10 cellular contexts compared by ENCODE assay signal in genomic region chr6:89034586-89035251, GRCh38. TPM values are rescaled to one million over a fixed set of nuclear protein-coding genes. Genes with fewer than 3 reads are reported as not detected.
DNase-seq lines count a peak whose midpoint lies in the region; TF ChIP-seq lines count a peak whose summit lies in the region.
"Had no signal": no experiment of that assay in that cellular context is flagged by ENCODE, and none has a peak within 500 bp of the region (broad histone marks: within the 10 kb centered on the region; RNA-seq: fewer than 3 reads in every experiment).

No MANE protein-coding gene starts in this region.

- peaks cover 7% of the 10 kb centered on the region for H3K36me3 Mint-ChIP-seq in mesothelial cell of epicardium

- TF ChIP-seq CTCF in cardiac fibroblast (IDR thresholded peaks at IDR 0.05; ENCODE audit: low read depth, low read length) (no peak), mesothelial cell of epicardium (IDR thresholded peaks at IDR 0.05; ENCODE audit: unreplicated experiment) (no peak), vagina (IDR thresholded peaks at IDR 0.05) (no peak)

- H3K27ac ChIP-seq in vagina, result peak overlapping the region; percentile 91
- H3K27ac ChIP-seq: 22Rv1 had no signal

- no peaks in the 10 kb centered on the region for H3K36me3 ChIP-seq in vagina

- intact Hi-C loops in vagina (cut with DNase I), result loop anchor here (2.0 to 5.0 kb wide), 2 partner anchors 14 to 48 kb away; partner anchors contain the start of gene PNRC1

- H3K4me3 ChIP-seq in cardiac fibroblast (replicated peaks in 1 of 2; ENCODE audit: low read depth in 2 of 2, low read length in 2 of 2) (peak overlapping the region in 1 of 2 donors; percentile 4), vagina (peak overlapping the region in 1 of 2 donors; percentile 7)

- peaks cover 24% of the 10 kb centered on the region for H3K4me1 Mint-ChIP-seq in mesothelial cell of epicardium

- H3K27ac Mint-ChIP-seq in mesothelial cell of epicardium, result peak overlapping the region; percentile 93
- H3K27ac Mint-ChIP-seq: activated CD4-positive, alpha-beta T cell treated with anti-CD3 and anti-CD28 coated beads, Interleukin-2, amount 10 ng/mL, durations not matched to agents 7 days and 5 days had no signal

- DNase-seq in NCI-H2196 (lab: John Stamatoyannopoulos, UW; ENCODE audit: unreplicated experiment), result peak; percentile 8
- DNase-seq in NCI-H2196 treated with DMSO at 0.1 percent for 48 hours (lab: John Stamatoyannopoulos, UW; ENCODE audit: unreplicated experiment), result no peak
- DNase-seq in cardiac fibroblast (ENCODE audit: low read depth in 2 of 2), result peak; percentile 97
- DNase-seq in mesothelial cell of epicardium (ENCODE audit: low spot score in 2 of 2, unreplicated experiment in 2 of 2), result no peak
- peak in 1 of 2 donors; percentile 92 for DNase-seq in vagina (ENCODE audit: extremely low spot score in 2 of 2)
- DNase-seq in iPS-NIHi7 (ENCODE audit: extremely low spot score), result no peak
- DNase-seq in T1000 (lab: John Stamatoyannopoulos, UW), result no peak
- no peak for DNase-seq in DMS53 treated with DMSO at 0.1 percent for 48 hours (lab: John Stamatoyannopoulos, UW; ENCODE audit: unreplicated experiment)
- DNase-seq: activated CD4-positive, alpha-beta T cell treated with anti-CD3 and anti-CD28 coated beads, Interleukin-2, amount 10 ng/mL, durations not matched to agents 7 days and 5 days had no signal

- no peak for TF ChIP-seq POLR2A in vagina (IDR thresholded peaks at IDR 0.05)

- no peaks in the 10 kb centered on the region for H3K27me3 ChIP-seq in vagina

- H3K27me3 Mint-ChIP-seq in mesothelial cell of epicardium (ENCODE audit: low read depth), result no peaks in the 10 kb centered on the region
- H3K27me3 Mint-ChIP-seq: activated CD4-positive, alpha-beta T cell treated with anti-CD3 and anti-CD28 coated beads, Interleukin-2, amount 10 ng/mL, durations not matched to agents 7 days and 5 days had no signal

- H3K4me1 ChIP-seq in vagina, result peaks cover 30% of the 10 kb centered on the region

- H3K9me3 ChIP-seq in vagina, result peaks cover 9% of the 10 kb centered on the region

- peaks cover 14% of the 10 kb centered on the region for H3K9me3 Mint-ChIP-seq in mesothelial cell of epicardium

- H3K4me3 Mint-ChIP-seq in mesothelial cell of epicardium, result no peak overlapping the region
- H3K4me3 Mint-ChIP-seq: activated CD4-positive, alpha-beta T cell treated with anti-CD3 and anti-CD28 coated beads, Interleukin-2, amount 10 ng/mL, durations not matched to agents 7 days and 5 days had no signal

RNA-seq across cellular contexts. Expression of gene PNRC1, which starts 45.8 kb away (rescaled TPM):
- total RNA-seq in mesothelial cell of epicardium, result 184 to 206 TPM (median 190 TPM) in 3 replicates
- total RNA-seq in vagina, result 289 TPM

Comparison
In these comparisons a context has a peak if more than half of its experiments do, and no peak if none do; other contexts are left out.
1. DNase-seq: peak in NCI-H2196 (single experiment) and cardiac fibroblast (2 of 2); none in NCI-H2196 treated with DMSO at 0.1 percent for 48 hours (single experiment), mesothelial cell of epicardium (0 of 2), iPS-NIHi7 (single experiment), T1000 (single experiment) and DMS53 treated with DMSO at 0.1 percent for 48 hours (single experiment).